In genomic region chr17:850828-851759, GRCh38 we compare ENCODE assay signal across 12 cellular contexts.
DNase-seq lines count a peak whose midpoint lies in the region; ATAC-seq and TF ChIP-seq lines count a peak whose summit lies in the region.
"Had no signal": no experiment of that assay in that cellular context is flagged by ENCODE, and none has a peak within 500 bp of the region (broad histone marks: within the 10 kb centered on the region; RNA-seq: fewer than 3 reads in every experiment).

No MANE protein-coding gene starts in this region.

- no TSS peak for BruUV-seq in MCF 10A (replicated peaks; lab: Mats Ljungman, UMichigan)

- no peaks in the 10 kb centered on the region for H3K27me3 ChIP-seq in breast epithelium
- H3K27me3 ChIP-seq in esophagus squamous epithelium = no peaks in the 10 kb centered on the region
- H3K27me3 ChIP-seq in vagina = no peaks in the 10 kb centered on the region
- H3K27me3 ChIP-seq in tibial nerve = peaks cover 0 to 5% of the 10 kb centered on the region in 2 donors
- H3K27me3 ChIP-seq in left lung = peaks cover 0 to 27% of the 10 kb centered on the region in 2 donors

- no peak overlapping the region for H3K27ac Mint-ChIP-seq in MCF 10A (ENCODE audit: low read depth, unreplicated experiment)
- H3K27ac Mint-ChIP-seq in nephron = peak overlapping the region; percentile 68 to 92 (median 78)

- TF ChIP-seq CTCF in breast epithelium (IDR thresholded peaks at IDR 0.05) (no peak), MCF 10A (IDR thresholded peaks at IDR 0.05; ENCODE audit: unreplicated experiment) (no peak), esophagus squamous epithelium (IDR thresholded peaks at IDR 0.05) (no peak), nephron (IDR thresholded peaks at IDR 0.05; ENCODE audit: unreplicated experiment in 3 of 3) (no peak), vagina (IDR thresholded peaks at IDR 0.05) (no peak), tibial nerve (IDR thresholded peaks at IDR 0.05) (no peak), left lung (IDR thresholded peaks at IDR 0.05) (no peak)

- WGBS in esophagus squamous epithelium, 2 donors = 31 to 57% methylated on average over 5 to 32 of the region's 32 CpGs
- WGBS in tibial nerve, 2 donors = 65 to 66% methylated on average over 32 of the region's 32 CpGs

- H3K4me3 ChIP-seq in breast epithelium (peak overlapping the region; percentile 3 to 40 (median 10)), esophagus squamous epithelium (peak overlapping the region; percentile 9 to 41 (median 22)), vagina (peak overlapping the region; percentile 18), tibial nerve (no peak overlapping the region), left lung (no peak overlapping the region)

- H3K4me3 Mint-ChIP-seq in MCF 10A (ENCODE audit: unreplicated experiment) (no peak overlapping the region), nephron (peak overlapping the region in 2 of 3 experiments; percentile 26 to 45)

- H3K9me3 Mint-ChIP-seq in MCF 10A (ENCODE audit: unreplicated experiment) (no peaks in the 10 kb centered on the region), nephron (no peaks in the 10 kb centered on the region)

- no peak for TF ChIP-seq EP300 in tibial nerve (IDR thresholded peaks at IDR 0.05)

- no peaks in the 10 kb centered on the region for H3K4me1 ChIP-seq in breast epithelium
- peaks cover 22 to 88% (median 43%) of the 10 kb centered on the region in 3 donors for H3K4me1 ChIP-seq in esophagus squamous epithelium
- peaks cover 57% of the 10 kb centered on the region for H3K4me1 ChIP-seq in vagina
- H3K4me1 ChIP-seq in tibial nerve = peaks cover 0 to 23% (median 0%) of the 10 kb centered on the region in 4 donors
- H3K4me1 ChIP-seq in left lung = peaks cover 0 to 9% of the 10 kb centered on the region in 2 donors

- H3K27me3 Mint-ChIP-seq in MCF 10A (ENCODE audit: insufficient read depth, unreplicated experiment) (no peaks in the 10 kb centered on the region), nephron (ENCODE audit: low read depth) (peaks cover 4% of the 10 kb centered on the region)

- H3K9me3 ChIP-seq in breast epithelium (no peaks in the 10 kb centered on the region), esophagus squamous epithelium (no peaks in the 10 kb centered on the region), vagina (no peaks in the 10 kb centered on the region), tibial nerve (no peaks in the 10 kb centered on the region), left lung (no peaks in the 10 kb centered on the region)

- DNase-seq in breast epithelium (ENCODE audit: low spot score in 2 of 2) = no peak
- DNase-seq in MCF 10A (ENCODE audit: unreplicated experiment) = no peak
- DNase-seq in esophagus squamous epithelium (lab: John Stamatoyannopoulos, UW) = no peak
- DNase-seq in vagina (ENCODE audit: extremely low spot score in 2 of 2) = no peak
- DNase-seq in tibial nerve (ENCODE audit: low spot score in 2 of 2) = no peak
- DNase-seq in left lung = no peak
- DNase-seq: dermis blood vessel endothelial cell; KG1; NCI-H69; stimulated activated CD4-positive, alpha-beta T cell treated with anti-CD3 and anti-CD28 coated beads, Interleukin-4, amount 100 ng/mL, for 1 hour had no signal

- H3K27ac ChIP-seq in breast epithelium = peak overlapping the region; percentile 54 to 62
- peak overlapping the region; percentile 69 to 85 (median 79) for H3K27ac ChIP-seq in esophagus squamous epithelium
- peak overlapping the region; percentile 75 for H3K27ac ChIP-seq in vagina
- peak overlapping the region in 1 of 4 donors; percentile 39 for H3K27ac ChIP-seq in tibial nerve
- no peak overlapping the region for H3K27ac ChIP-seq in left lung

- POLR2A ChIA-PET in MCF 10A (lab: Yijun Ruan, JAX) = interaction anchor here (0.7 kb wide), 1 partner anchor 723 kb away, joined by 3 read pairs; no protein-coding TSS in a partner anchor

- H3K36me3 ChIP-seq in breast epithelium (no peaks in the 10 kb centered on the region), esophagus squamous epithelium (no peaks in the 10 kb centered on the region), vagina (no peaks in the 10 kb centered on the region), tibial nerve (no peaks in the 10 kb centered on the region), left lung (no peaks in the 10 kb centered on the region)

- ATAC-seq in left lung (no peak), HG02798 (IDR thresholded peaks at IDR 0.05; ENCODE audit: poor library complexity, unreplicated experiment) (no peak)

- intact Hi-C loops in breast epithelium (cut with DNase I; ENCODE audit: low total_unique reads) (no loop called here), MCF 10A (cut with micrococcal nuclease) (no loop called here), esophagus squamous epithelium (cut with DNase I) (no loop called here), vagina (cut with DNase I) (loop anchor here (10.0 kb wide), 1 partner anchor 124 kb away; the partner anchor contains the start of gene NXN), left lung (cut with DNase I) (no loop called here)

- H3K4me1 Mint-ChIP-seq in MCF 10A (ENCODE audit: insufficient read depth, unreplicated experiment) (no peaks in the 10 kb centered on the region), nephron (peaks cover 71% of the 10 kb centered on the region)

- H3K36me3 Mint-ChIP-seq in MCF 10A (ENCODE audit: insufficient read depth, unreplicated experiment) = no peaks in the 10 kb centered on the region
- H3K36me3 Mint-ChIP-seq in nephron (ENCODE audit: low read depth) = no peaks in the 10 kb centered on the region

- CTCF ChIA-PET in MCF 10A (lab: Yijun Ruan, JAX) = interaction anchor here (0.6 to 0.7 kb wide), 2 partner anchors 50 to 130 kb away, joined by 3 to 4 read pairs; no protein-coding TSS in a partner anchor

- TF ChIP-seq POLR2A in breast epithelium (IDR thresholded peaks at IDR 0.05) = no peak
- TF ChIP-seq POLR2A in esophagus squamous epithelium (IDR thresholded peaks at IDR 0.05) = no peak
- no peak for TF ChIP-seq POLR2A in vagina (IDR thresholded peaks at IDR 0.05)
- TF ChIP-seq POLR2A in tibial nerve (IDR thresholded peaks at IDR 0.05) = no peak

Comparison
In these comparisons a context has a peak if more than half of its experiments do, and no peak if none do; other contexts are left out.
1. H3K27ac ChIP-seq: peak in breast epithelium (2 of 2), esophagus squamous epithelium (4 of 4) and vagina (single experiment); none in left lung (0 of 2).
2. H3K4me3 ChIP-seq: peak in breast epithelium (3 of 3), esophagus squamous epithelium (4 of 4) and vagina (2 of 2); none in tibial nerve (0 of 4) and left lung (0 of 2).